In genomic region chr9:105375323-105375722, GRCh38 we compare ENCODE assay signal across 8 cellular contexts.
"Had no signal": no experiment of that assay in that cellular context is flagged by ENCODE, and none has a peak within 500 bp of the region (broad histone marks: within the 10 kb centered on the region; RNA-seq: fewer than 3 reads in every experiment).

No MANE protein-coding gene starts in this region.

- DNase-seq: GDM1, GF-D8 had no signal

- FAIRE-seq: G401.6, GM12878, GM12891, GM12892, GM18507, GM19239 had no signal

- ATAC-seq: GM12878 had no signal

- H3K4me3 ChIP-seq: GM12878 had no signal
